2 cellular contexts compared by ENCODE assay signal in the genomic region with DNA sequence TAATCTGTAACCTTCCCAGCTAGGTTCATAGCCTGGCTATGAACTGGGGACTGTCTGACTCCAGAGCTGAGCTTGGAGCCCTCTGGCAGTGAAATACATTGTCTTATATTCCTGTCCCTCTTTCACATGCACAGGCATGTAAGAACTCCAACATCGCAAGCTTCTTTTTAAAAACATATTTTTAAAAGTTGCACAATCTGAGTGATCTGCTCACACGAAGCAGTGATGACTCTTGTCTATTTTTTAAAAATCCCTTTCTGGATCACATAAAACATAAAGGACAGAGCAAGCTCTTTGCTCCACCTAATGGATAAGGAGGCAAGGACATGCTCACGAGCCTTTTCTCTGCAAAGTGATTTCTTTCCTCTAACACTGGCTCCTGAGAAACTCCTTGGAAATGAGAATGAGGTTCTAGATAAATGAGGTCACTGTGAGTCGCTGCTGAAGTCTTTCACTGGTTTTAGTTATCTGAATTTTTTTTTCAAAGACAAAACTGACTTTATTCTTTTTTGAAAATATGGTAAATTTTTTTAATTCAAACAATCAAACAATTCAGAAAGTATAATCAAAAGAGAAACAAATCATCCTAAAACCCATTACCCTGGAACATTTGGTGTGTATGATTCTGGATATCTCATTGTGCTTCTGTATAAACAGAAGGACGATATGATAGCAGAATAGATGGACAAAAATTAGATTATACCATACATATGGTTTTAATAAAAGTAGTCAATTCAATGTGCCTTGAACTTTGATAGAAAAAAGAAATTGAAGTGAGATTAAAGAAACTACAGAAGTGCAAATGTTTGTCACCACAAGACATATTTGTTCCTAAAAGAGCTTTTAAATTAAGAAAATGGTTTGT.
TF ChIP-seq lines count a peak whose summit lies in the region.

No MANE protein-coding gene starts in this region.

TF ChIP-seq in GM23338, 12 proteins besides CTCF, POLR2A, EP300 and RAD21 (continued from another document and continues in another):
- TF ChIP-seq, protein P1, sequence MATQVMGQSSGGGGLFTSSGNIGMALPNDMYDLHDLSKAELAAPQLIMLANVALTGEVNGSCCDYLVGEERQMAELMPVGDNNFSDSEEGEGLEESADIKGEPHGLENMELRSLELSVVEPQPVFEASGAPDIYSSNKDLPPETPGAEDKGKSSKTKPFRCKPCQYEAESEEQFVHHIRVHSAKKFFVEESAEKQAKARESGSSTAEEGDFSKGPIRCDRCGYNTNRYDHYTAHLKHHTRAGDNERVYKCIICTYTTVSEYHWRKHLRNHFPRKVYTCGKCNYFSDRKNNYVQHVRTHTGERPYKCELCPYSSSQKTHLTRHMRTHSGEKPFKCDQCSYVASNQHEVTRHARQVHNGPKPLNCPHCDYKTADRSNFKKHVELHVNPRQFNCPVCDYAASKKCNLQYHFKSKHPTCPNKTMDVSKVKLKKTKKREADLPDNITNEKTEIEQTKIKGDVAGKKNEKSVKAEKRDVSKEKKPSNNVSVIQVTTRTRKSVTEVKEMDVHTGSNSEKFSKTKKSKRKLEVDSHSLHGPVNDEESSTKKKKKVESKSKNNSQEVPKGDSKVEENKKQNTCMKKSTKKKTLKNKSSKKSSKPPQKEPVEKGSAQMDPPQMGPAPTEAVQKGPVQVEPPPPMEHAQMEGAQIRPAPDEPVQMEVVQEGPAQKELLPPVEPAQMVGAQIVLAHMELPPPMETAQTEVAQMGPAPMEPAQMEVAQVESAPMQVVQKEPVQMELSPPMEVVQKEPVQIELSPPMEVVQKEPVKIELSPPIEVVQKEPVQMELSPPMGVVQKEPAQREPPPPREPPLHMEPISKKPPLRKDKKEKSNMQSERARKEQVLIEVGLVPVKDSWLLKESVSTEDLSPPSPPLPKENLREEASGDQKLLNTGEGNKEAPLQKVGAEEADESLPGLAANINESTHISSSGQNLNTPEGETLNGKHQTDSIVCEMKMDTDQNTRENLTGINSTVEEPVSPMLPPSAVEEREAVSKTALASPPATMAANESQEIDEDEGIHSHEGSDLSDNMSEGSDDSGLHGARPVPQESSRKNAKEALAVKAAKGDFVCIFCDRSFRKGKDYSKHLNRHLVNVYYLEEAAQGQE (IDR thresholded peaks at IDR 0.05; ENCODE audit: unreplicated experiment): no peak
- no peak for TF ChIP-seq ZNF331 (CRISPR knock-in tag; IDR thresholded peaks at IDR 0.05; ENCODE audit: low read depth)
- TF ChIP-seq, protein P2, sequence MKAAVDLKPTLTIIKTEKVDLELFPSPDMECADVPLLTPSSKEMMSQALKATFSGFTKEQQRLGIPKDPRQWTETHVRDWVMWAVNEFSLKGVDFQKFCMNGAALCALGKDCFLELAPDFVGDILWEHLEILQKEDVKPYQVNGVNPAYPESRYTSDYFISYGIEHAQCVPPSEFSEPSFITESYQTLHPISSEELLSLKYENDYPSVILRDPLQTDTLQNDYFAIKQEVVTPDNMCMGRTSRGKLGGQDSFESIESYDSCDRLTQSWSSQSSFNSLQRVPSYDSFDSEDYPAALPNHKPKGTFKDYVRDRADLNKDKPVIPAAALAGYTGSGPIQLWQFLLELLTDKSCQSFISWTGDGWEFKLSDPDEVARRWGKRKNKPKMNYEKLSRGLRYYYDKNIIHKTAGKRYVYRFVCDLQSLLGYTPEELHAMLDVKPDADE (IDR thresholded peaks at IDR 0.05): no peak
- no peak for TF ChIP-seq ZNF114 (CRISPR knock-in tag; IDR thresholded peaks at IDR 0.05)
- no peak for TF ChIP-seq POLR2AphosphoS5 (IDR thresholded peaks at IDR 0.05; ENCODE audit: low read depth)
- TF ChIP-seq STAT1 (IDR thresholded peaks at IDR 0.05; ENCODE audit: unreplicated experiment): no peak
- TF ChIP-seq, protein P3, sequence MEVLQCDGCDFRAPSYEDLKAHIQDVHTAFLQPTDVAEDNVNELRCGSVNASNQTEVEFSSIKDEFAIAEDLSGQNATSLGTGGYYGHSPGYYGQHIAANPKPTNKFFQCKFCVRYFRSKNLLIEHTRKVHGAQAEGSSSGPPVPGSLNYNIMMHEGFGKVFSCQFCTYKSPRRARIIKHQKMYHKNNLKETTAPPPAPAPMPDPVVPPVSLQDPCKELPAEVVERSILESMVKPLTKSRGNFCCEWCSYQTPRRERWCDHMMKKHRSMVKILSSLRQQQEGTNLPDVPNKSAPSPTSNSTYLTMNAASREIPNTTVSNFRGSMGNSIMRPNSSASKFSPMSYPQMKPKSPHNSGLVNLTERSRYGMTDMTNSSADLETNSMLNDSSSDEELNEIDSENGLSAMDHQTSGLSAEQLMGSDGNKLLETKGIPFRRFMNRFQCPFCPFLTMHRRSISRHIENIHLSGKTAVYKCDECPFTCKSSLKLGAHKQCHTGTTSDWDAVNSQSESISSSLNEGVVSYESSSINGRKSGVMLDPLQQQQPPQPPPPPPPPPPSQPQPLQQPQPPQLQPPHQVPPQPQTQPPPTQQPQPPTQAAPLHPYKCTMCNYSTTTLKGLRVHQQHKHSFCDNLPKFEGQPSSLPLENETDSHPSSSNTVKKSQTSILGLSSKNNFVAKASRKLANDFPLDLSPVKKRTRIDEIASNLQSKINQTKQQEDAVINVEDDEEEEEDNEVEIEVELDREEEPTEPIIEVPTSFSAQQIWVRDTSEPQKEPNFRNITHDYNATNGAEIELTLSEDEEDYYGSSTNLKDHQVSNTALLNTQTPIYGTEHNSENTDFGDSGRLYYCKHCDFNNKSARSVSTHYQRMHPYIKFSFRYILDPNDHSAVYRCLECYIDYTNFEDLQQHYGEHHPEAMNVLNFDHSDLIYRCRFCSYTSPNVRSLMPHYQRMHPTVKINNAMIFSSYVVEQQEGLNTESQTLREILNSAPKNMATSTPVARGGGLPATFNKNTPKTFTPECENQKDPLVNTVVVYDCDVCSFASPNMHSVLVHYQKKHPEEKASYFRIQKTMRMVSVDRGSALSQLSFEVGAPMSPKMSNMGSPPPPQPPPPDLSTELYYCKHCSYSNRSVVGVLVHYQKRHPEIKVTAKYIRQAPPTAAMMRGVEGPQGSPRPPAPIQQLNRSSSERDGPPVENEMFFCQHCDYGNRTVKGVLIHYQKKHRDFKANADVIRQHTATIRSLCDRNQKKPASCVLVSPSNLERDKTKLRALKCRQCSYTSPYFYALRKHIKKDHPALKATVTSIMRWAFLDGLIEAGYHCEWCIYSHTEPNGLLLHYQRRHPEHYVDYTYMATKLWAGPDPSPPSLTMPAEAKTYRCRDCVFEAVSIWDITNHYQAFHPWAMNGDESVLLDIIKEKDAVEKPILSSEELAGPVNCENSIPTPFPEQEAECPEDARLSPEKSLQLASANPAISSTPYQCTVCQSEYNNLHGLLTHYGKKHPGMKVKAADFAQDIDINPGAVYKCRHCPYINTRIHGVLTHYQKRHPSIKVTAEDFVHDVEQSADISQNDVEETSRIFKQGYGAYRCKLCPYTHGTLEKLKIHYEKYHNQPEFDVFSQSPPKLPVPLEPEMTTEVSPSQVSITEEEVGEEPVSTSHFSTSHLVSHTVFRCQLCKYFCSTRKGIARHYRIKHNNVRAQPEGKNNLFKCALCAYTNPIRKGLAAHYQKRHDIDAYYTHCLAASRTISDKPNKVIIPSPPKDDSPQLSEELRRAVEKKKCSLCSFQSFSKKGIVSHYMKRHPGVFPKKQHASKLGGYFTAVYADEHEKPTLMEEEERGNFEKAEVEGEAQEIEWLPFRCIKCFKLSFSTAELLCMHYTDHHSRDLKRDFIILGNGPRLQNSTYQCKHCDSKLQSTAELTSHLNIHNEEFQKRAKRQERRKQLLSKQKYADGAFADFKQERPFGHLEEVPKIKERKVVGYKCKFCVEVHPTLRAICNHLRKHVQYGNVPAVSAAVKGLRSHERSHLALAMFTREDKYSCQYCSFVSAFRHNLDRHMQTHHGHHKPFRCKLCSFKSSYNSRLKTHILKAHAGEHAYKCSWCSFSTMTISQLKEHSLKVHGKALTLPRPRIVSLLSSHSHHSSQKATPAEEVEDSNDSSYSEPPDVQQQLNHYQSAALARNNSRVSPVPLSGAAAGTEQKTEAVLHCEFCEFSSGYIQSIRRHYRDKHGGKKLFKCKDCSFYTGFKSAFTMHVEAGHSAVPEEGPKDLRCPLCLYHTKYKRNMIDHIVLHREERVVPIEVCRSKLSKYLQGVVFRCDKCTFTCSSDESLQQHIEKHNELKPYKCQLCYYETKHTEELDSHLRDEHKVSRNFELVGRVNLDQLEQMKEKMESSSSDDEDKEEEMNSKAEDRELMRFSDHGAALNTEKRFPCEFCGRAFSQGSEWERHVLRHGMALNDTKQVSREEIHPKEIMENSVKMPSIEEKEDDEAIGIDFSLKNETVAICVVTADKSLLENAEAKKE (CRISPR knock-in tag; IDR thresholded peaks at IDR 0.05): no peak

TF ChIP-seq in endothelial cell of umbilical vein, 7 proteins besides CTCF, POLR2A, EP300 and RAD21 (continued from another document):
- TF ChIP-seq JUN (IDR thresholded peaks at IDR 0.05; ENCODE audit: borderline replicate concordance, insufficient read depth, insufficient read length, low read depth): no peak
